8 cellular contexts compared by ENCODE assay signal in genomic region chr5:95959051-95959963, GRCh38. TPM values are rescaled to one million over a fixed set of nuclear protein-coding genes. Genes with fewer than 3 reads are reported as not detected.
DNase-seq lines count a peak whose midpoint lies in the region; ATAC-seq and TF ChIP-seq lines count a peak whose summit lies in the region.

No MANE protein-coding gene starts in this region.

- peaks cover 20% of the 10 kb centered on the region for H3K4me1 ChIP-seq in HEK293 (ENCODE audit: control insufficient read depth, insufficient read depth, low read length)
- peaks cover 51% of the 10 kb centered on the region for H3K4me1 ChIP-seq in iPS-20b (ENCODE audit: insufficient read depth, low read length)

- no peak for DNase-seq in activated T-helper 1 cell treated with anti-CD3 and anti-CD28 coated beads, Interleukin-12 subunit alpha, Interleukin-12 subunit beta, Interleukin-2, Interleukin-4 antibody, amounts not matched to agents 30 ng/mL and 10 ng/mL and 1 ng/mL, durations not matched to agents 14 hours and 24 hours and 36 hours (ENCODE audit: low spot score)
- DNase-seq in DMS114 treated with DMSO at 0.1 percent for 48 hours (lab: John Stamatoyannopoulos, UW; ENCODE audit: unreplicated experiment) (no peak), posterior vena cava (ENCODE audit: low spot score) (no peak), NCI-H524 treated with DMSO at 0.1 percent for 48 hours (lab: John Stamatoyannopoulos, UW) (no peak), NCI-H526 (lab: John Stamatoyannopoulos, UW) (no peak)

- no peaks in the 10 kb centered on the region for H3K27me3 Mint-ChIP-seq in activated T-helper 1 cell treated with anti-CD3 and anti-CD28 coated beads, Interleukin-12 subunit alpha, Interleukin-12 subunit beta, Interleukin-2, Interleukin-4 antibody, amounts not matched to agents 30 ng/mL and 10 ng/mL and 1 ng/mL, durations not matched to agents 14 hours and 24 hours and 36 hours (ENCODE audit: insufficient read depth)
- H3K27me3 Mint-ChIP-seq in stimulated activated memory B cell treated with anti-CD40 and anti-IgM and Interleukin-4, amounts not matched to agents 10 μg/mL and 1 μg/mL and 100 μg/mL, for 72 hours: no peaks in the 10 kb centered on the region

- H3K27ac Mint-ChIP-seq in activated T-helper 1 cell treated with anti-CD3 and anti-CD28 coated beads, Interleukin-12 subunit alpha, Interleukin-12 subunit beta, Interleukin-2, Interleukin-4 antibody, amounts not matched to agents 30 ng/mL and 10 ng/mL and 1 ng/mL, durations not matched to agents 14 hours and 24 hours and 36 hours: peak overlapping the region; percentile 18
- H3K27ac Mint-ChIP-seq in stimulated activated memory B cell treated with anti-CD40 and anti-IgM and Interleukin-4, amounts not matched to agents 10 μg/mL and 1 μg/mL and 100 μg/mL, for 72 hours: peak overlapping the region; percentile 3

- TF ChIP-seq CTCF in HEK293 (tag by site-specific recombination; IDR thresholded peaks at IDR 0.05): no peak

- peak overlapping the region; percentile 70 for H3K4me3 ChIP-seq in HEK293 (ENCODE audit: low read depth, low read length)
- peak overlapping the region; percentile 89 for H3K4me3 ChIP-seq in iPS-20b (ENCODE audit: low read length)

- no peaks in the 10 kb centered on the region for H3K9me3 ChIP-seq in HEK293 (ENCODE audit: control insufficient read depth, insufficient read depth, low read depth, low read length)
- no peaks in the 10 kb centered on the region for H3K9me3 ChIP-seq in iPS-20b (ENCODE audit: insufficient read depth, low read depth, low read length)

- H3K4me1 Mint-ChIP-seq in activated T-helper 1 cell treated with anti-CD3 and anti-CD28 coated beads, Interleukin-12 subunit alpha, Interleukin-12 subunit beta, Interleukin-2, Interleukin-4 antibody, amounts not matched to agents 30 ng/mL and 10 ng/mL and 1 ng/mL, durations not matched to agents 14 hours and 24 hours and 36 hours (ENCODE audit: low read depth): peaks cover 76% of the 10 kb centered on the region
- H3K4me1 Mint-ChIP-seq in stimulated activated memory B cell treated with anti-CD40 and anti-IgM and Interleukin-4, amounts not matched to agents 10 μg/mL and 1 μg/mL and 100 μg/mL, for 72 hours: peaks cover 39% of the 10 kb centered on the region

- H3K27me3 ChIP-seq in iPS-20b (ENCODE audit: insufficient read depth, low read length): peaks cover 21% of the 10 kb centered on the region

- peak overlapping the region; percentile 100 for H3K4me3 Mint-ChIP-seq in activated T-helper 1 cell treated with anti-CD3 and anti-CD28 coated beads, Interleukin-12 subunit alpha, Interleukin-12 subunit beta, Interleukin-2, Interleukin-4 antibody, amounts not matched to agents 30 ng/mL and 10 ng/mL and 1 ng/mL, durations not matched to agents 14 hours and 24 hours and 36 hours
- H3K4me3 Mint-ChIP-seq in stimulated activated memory B cell treated with anti-CD40 and anti-IgM and Interleukin-4, amounts not matched to agents 10 μg/mL and 1 μg/mL and 100 μg/mL, for 72 hours: peak overlapping the region; percentile 99

- ATAC-seq in stimulated activated memory B cell treated with anti-CD40 and anti-IgM and Interleukin-4, amounts not matched to agents 10 μg/mL and 1 μg/mL and 100 μg/mL, for 72 hours: no peak

- POLR2A ChIA-PET in HEK293 (lab: Yijun Ruan, JAX): no interaction called here

- H3K36me3 Mint-ChIP-seq in activated T-helper 1 cell treated with anti-CD3 and anti-CD28 coated beads, Interleukin-12 subunit alpha, Interleukin-12 subunit beta, Interleukin-2, Interleukin-4 antibody, amounts not matched to agents 30 ng/mL and 10 ng/mL and 1 ng/mL, durations not matched to agents 14 hours and 24 hours and 36 hours (ENCODE audit: low read depth): peaks cover 34% of the 10 kb centered on the region
- no peaks in the 10 kb centered on the region for H3K36me3 Mint-ChIP-seq in stimulated activated memory B cell treated with anti-CD40 and anti-IgM and Interleukin-4, amounts not matched to agents 10 μg/mL and 1 μg/mL and 100 μg/mL, for 72 hours

- intact Hi-C loops in activated T-helper 1 cell treated with anti-CD3 and anti-CD28 coated beads, Interleukin-12 subunit alpha, Interleukin-12 subunit beta, Interleukin-2, Interleukin-4 antibody, amounts not matched to agents 30 ng/mL and 10 ng/mL and 1 ng/mL, durations not matched to agents 14 hours and 24 hours and 36 hours (cut with micrococcal nuclease): no loop called here
- intact Hi-C loops in posterior vena cava (cut with DNase I): no loop called here

- H3K9me3 Mint-ChIP-seq in activated T-helper 1 cell treated with anti-CD3 and anti-CD28 coated beads, Interleukin-12 subunit alpha, Interleukin-12 subunit beta, Interleukin-2, Interleukin-4 antibody, amounts not matched to agents 30 ng/mL and 10 ng/mL and 1 ng/mL, durations not matched to agents 14 hours and 24 hours and 36 hours: no peaks in the 10 kb centered on the region
- H3K9me3 Mint-ChIP-seq in stimulated activated memory B cell treated with anti-CD40 and anti-IgM and Interleukin-4, amounts not matched to agents 10 μg/mL and 1 μg/mL and 100 μg/mL, for 72 hours: no peaks in the 10 kb centered on the region

- CTCF ChIA-PET in HEK293 (lab: Yijun Ruan, JAX): interaction anchor here (0.7 to 2.2 kb wide), 8 partner anchors 9 to 357 kb away, joined by 3 to 6 read pairs (median 3); no protein-coding TSS in a partner anchor

- H3K27ac ChIP-seq in HEK293 (ENCODE audit: extremely low read depth, low read depth, low read length) (no peak overlapping the region; the same call in 1 of the 2 replicates), iPS-20b (ENCODE audit: low read length) (no peak overlapping the region)

- H3K9ac ChIP-seq in iPS-20b (ENCODE audit: low read depth, low read length): no peak overlapping the region

- H3K36me3 ChIP-seq in HEK293 (ENCODE audit: control insufficient read depth in 2 of 2, insufficient read depth in 1 of 2, low read length in 2 of 2): no peaks in the 10 kb centered on the region
- H3K36me3 ChIP-seq in iPS-20b (ENCODE audit: insufficient read depth, low read depth, low read length): no peaks in the 10 kb centered on the region

TF ChIP-seq in HEK293, 187 proteins besides CTCF, POLR2A, EP300 and RAD21:
- no peak; the same call in 1 of the 2 replicates for TF ChIP-seq ZNF707 (tag by site-specific recombination; IDR thresholded peaks at IDR 0.05)
- TF ChIP-seq ZIC2 (tag by site-specific recombination; IDR thresholded peaks at IDR 0.05): peak; percentile 36
- TF ChIP-seq ZNF37A (tag by site-specific recombination; IDR thresholded peaks at IDR 0.05): no peak
- TF ChIP-seq ZBTB17 (tag by site-specific recombination; IDR thresholded peaks at IDR 0.05): peak; percentile 32; the same call in 1 of the 2 replicates
- peak; percentile 96 for TF ChIP-seq EGR2 (tag by site-specific recombination; IDR thresholded peaks at IDR 0.05; ENCODE audit: low read depth)
- TF ChIP-seq PATZ1 (tag by site-specific recombination; IDR thresholded peaks at IDR 0.05): no peak
- TF ChIP-seq ZNF341 (tag by site-specific recombination; IDR thresholded peaks at IDR 0.05; ENCODE audit: low read depth): peak; percentile 8; the same call in 1 of the 2 replicates
- peak; percentile 38; the same call in 1 of the 2 replicates for TF ChIP-seq ZNF600 (tag by site-specific recombination; IDR thresholded peaks at IDR 0.05)
- TF ChIP-seq OSR2 (tag by site-specific recombination; IDR thresholded peaks at IDR 0.05): peak; percentile 63
- TF ChIP-seq SP2 (tag by site-specific recombination; IDR thresholded peaks at IDR 0.05): no peak
- peak; percentile 73; the same call in 1 of the 2 replicates for TF ChIP-seq PRDM1 (tag by site-specific recombination; IDR thresholded peaks at IDR 0.05)
- peak; percentile 93 for TF ChIP-seq ZFHX2 (tag by site-specific recombination; conservative IDR thresholded peaks at IDR 0.05)
- TF ChIP-seq IKZF3 (tag by site-specific recombination; IDR thresholded peaks at IDR 0.05): peak; percentile 32
- TF ChIP-seq ZNF76 (tag by site-specific recombination; IDR thresholded peaks at IDR 0.05; ENCODE audit: borderline replicate concordance, low read depth): no peak
- TF ChIP-seq GLIS2 (tag by site-specific recombination; IDR thresholded peaks at IDR 0.05): 0 out of 2 replicates have a peak, but pooled peaks have one; percentile 11
- 0 out of 2 replicates have a peak, but pooled peaks have one; percentile 5 for TF ChIP-seq GLIS1 (tag by site-specific recombination; IDR thresholded peaks at IDR 0.05)
- no peak for TF ChIP-seq INSM2 (tag by site-specific recombination; IDR thresholded peaks at IDR 0.05)

RNA-seq across cellular contexts. Expression of gene ELL2, which starts 2.3 kb away (rescaled TPM):
- 93.9 and 97.6 TPM in 2 replicates for total RNA-seq in activated T-helper 1 cell treated with anti-CD3 and anti-CD28 coated beads, Interleukin-12 subunit alpha, Interleukin-12 subunit beta, Interleukin-2, Interleukin-4 antibody, amounts not matched to agents 30 ng/mL and 10 ng/mL and 1 ng/mL, durations not matched to agents 14 hours and 24 hours and 36 hours
- total RNA-seq in posterior vena cava: 100 to 1,000 TPM in 1 of 2 donors, 10 to 100 TPM in 1; 69.8 to 135 TPM
